In the genomic region with DNA sequence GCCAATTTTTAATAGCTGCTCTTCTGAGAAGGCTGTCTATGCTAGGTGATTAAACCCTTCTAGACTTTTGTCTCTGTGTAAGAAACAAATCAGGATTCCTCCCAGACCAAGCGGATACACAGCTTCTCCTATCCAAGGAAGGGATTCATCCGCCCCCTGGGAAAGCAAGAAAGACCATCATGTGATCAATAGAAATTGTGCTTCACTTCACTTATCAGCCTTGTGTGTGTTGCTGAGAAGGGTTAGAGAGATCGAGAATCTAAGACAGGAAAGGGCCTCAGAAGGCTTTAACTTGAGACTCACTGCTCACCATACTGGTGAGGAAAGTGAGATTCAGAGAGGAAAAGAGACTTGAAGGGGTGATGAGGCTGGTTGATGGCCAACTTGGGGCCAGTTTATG, we compare ENCODE assay signal across 8 cellular contexts. TPM values are rescaled to one million over a fixed set of nuclear protein-coding genes. Genes with fewer than 3 reads are reported as not detected.
DNase-seq lines count a peak whose midpoint lies in the region; ATAC-seq, FAIRE-seq and TF ChIP-seq lines count a peak whose summit lies in the region.

No MANE protein-coding gene starts in this region.

- H3K4ac ChIP-seq in H1 (replicated peaks; ENCODE audit: insufficient read length, low read depth, low read length) = no peak overlapping the region

- H3K23me2 ChIP-seq in H1 (ENCODE audit: low read depth, low read length) = peaks cover 7% of the 10 kb centered on the region

- H3K56ac ChIP-seq in H1 (replicated peaks; ENCODE audit: insufficient read length, low read depth, low read length) = no peak overlapping the region

- TF ChIP-seq POLR2A in H1 (IDR thresholded peaks at IDR 0.05; ENCODE audit: control extremely low read depth in 1 of 2, low read depth in 2 of 2, low read length in 2 of 2) = no peak

- no peak overlapping the region for H2BK12ac ChIP-seq in H1 (ENCODE audit: low read depth, low read length)

- no peak for TF ChIP-seq RAD21 in H1 (IDR thresholded peaks at IDR 0.05 in 1 of 2, conservative IDR thresholded peaks at IDR 0.05 in 1 of 2; ENCODE audit: low read depth in 2 of 2, low read length in 2 of 2)

- H3K27ac ChIP-seq in OCI-LY3 (ENCODE audit: low read length) (no peak overlapping the region), H1 (ENCODE audit: low read depth, low read length) (no peak overlapping the region)

- H3K36me3 ChIP-seq in Caco-2 (ENCODE audit: control insufficient read depth, insufficient read depth, low read length) (peaks cover 4% of the 10 kb centered on the region; the same call in 1 of the 2 replicates), OCI-LY3 (replicated peaks; ENCODE audit: low read depth, low read length) (peaks cover 19% of the 10 kb centered on the region), H1 (ENCODE audit: control insufficient read depth in 2 of 4, insufficient read depth in 4 of 4, low read length in 3 of 4) (peaks cover 0 to 7% (median 0%) of the 10 kb centered on the region in 4 experiments; a peak in 3 of 8 replicates)

- H2BK5ac ChIP-seq in H1 (ENCODE audit: low read depth, low read length) = no peak overlapping the region

- intact Hi-C loops in Caco-2 (cut with micrococcal nuclease; ENCODE audit: unreplicated experiment) = loop anchor here (5.0 kb wide), 1 partner anchor 37 kb away; no protein-coding TSS in a partner anchor

- H3K27ac Mint-ChIP-seq in Caco-2 (ENCODE audit: unreplicated experiment) = peak overlapping the region; percentile 80
- H3K27ac Mint-ChIP-seq in neural crest cell (ENCODE audit: unreplicated experiment) = no peak overlapping the region

- H3K36me3 Mint-ChIP-seq in Caco-2 (ENCODE audit: insufficient read depth, unreplicated experiment) (peaks cover 22% of the 10 kb centered on the region), neural crest cell (ENCODE audit: low read depth) (peaks cover 6% of the 10 kb centered on the region)

- peak overlapping the region; percentile 12 for H4K91ac ChIP-seq in H1 (replicated peaks; ENCODE audit: insufficient read length, low read length)

- CTCF ChIA-PET in Caco-2 (lab: Charles Lee) (no interaction called here), H1 (lab: Charles Lee; ENCODE audit: partially characterized antibody) (interaction anchor here (0.7 kb wide), 1 partner anchor 25 kb away, joined by 3 read pairs; no protein-coding TSS in a partner anchor)

- no peak for DNase-seq in Caco-2
- no peak for DNase-seq in H1 (ENCODE audit: low read depth in 1 of 2, low spot score in 2 of 2)
- DNase-seq in neural crest cell (ENCODE audit: low read depth, low spot score) = no peak
- no peak for DNase-seq in urothelium cell line (ENCODE audit: low spot score)
- DNase-seq in Ammon's horn (ENCODE audit: low spot score) = no peak

- no peak overlapping the region for H4K8ac ChIP-seq in H1 (ENCODE audit: extremely low read depth, insufficient read depth, low read length)

- H3K9me3 Mint-ChIP-seq in Caco-2 (ENCODE audit: unreplicated experiment) = no peaks in the 10 kb centered on the region
- peaks cover 4% of the 10 kb centered on the region for H3K9me3 Mint-ChIP-seq in neural crest cell

- H2BK120ac ChIP-seq in H1 (replicated peaks; ENCODE audit: low read depth, low read length) = no peak overlapping the region

- H3K9ac ChIP-seq in OCI-LY3 (ENCODE audit: low read length) = peak overlapping the region; percentile 75
- peak overlapping the region in 1 of 4 experiments; percentile 58; a peak in 1 of 7 replicates for H3K9ac ChIP-seq in H1 (replicated peaks in 1 of 4; ENCODE audit: extremely low read depth in 1 of 4, low read depth in 3 of 4, low read length in 3 of 4)

- H4K5ac ChIP-seq in H1 (ENCODE audit: insufficient read length, low read depth, low read length) = no peak overlapping the region

- H4K20me1 ChIP-seq in OCI-LY3 (ENCODE audit: insufficient read depth, low read length) (no peaks in the 10 kb centered on the region), H1 (replicated peaks in 1 of 2; ENCODE audit: control insufficient read depth in 1 of 2, insufficient read depth in 2 of 2, low read length in 2 of 2) (no peaks in the 10 kb centered on the region)

- H3K27me3 ChIP-seq in Caco-2 (replicated peaks; ENCODE audit: control insufficient read depth, insufficient read depth, low read length) = no peaks in the 10 kb centered on the region
- H3K27me3 ChIP-seq in OCI-LY3 (ENCODE audit: low read depth, low read length) = no peaks in the 10 kb centered on the region
- H3K27me3 ChIP-seq in H1 (replicated peaks in 1 of 4; ENCODE audit: control insufficient read depth in 3 of 4, extremely low read depth in 1 of 4, insufficient read depth in 3 of 4, low read length in 3 of 4) = no peaks in the 10 kb centered on the region

- H3K4me2 ChIP-seq in OCI-LY3 (ENCODE audit: low read length) = peak overlapping the region; percentile 76
- H3K4me2 ChIP-seq in H1 (ENCODE audit: insufficient read depth in 1 of 2, low read depth in 2 of 2, low read length in 2 of 2) = peak overlapping the region; percentile 58 to 87

- no peak overlapping the region for H3K18ac ChIP-seq in H1 (ENCODE audit: extremely low read depth, low read length)

- H3K4me1 ChIP-seq in Caco-2 (0 out of 2 replicates have a peak, but pooled peaks cover 4% of the 10 kb centered on the region), OCI-LY3 (ENCODE audit: low read length) (peaks cover 14% of the 10 kb centered on the region), H1 (replicated peaks in 1 of 4; ENCODE audit: control insufficient read depth in 3 of 4, insufficient read depth in 4 of 4, low read length in 3 of 4) (peaks cover 0 to 6% (median 2%) of the 10 kb centered on the region in 4 experiments; a peak in 2 of 7 replicates)

- H2BK20ac ChIP-seq in H1 (ENCODE audit: low read length) = no peak overlapping the region

- H3K27me3 Mint-ChIP-seq in Caco-2 (ENCODE audit: insufficient read depth, unreplicated experiment) = no peaks in the 10 kb centered on the region
- peaks cover 4% of the 10 kb centered on the region for H3K27me3 Mint-ChIP-seq in neural crest cell (ENCODE audit: low read depth)

- H3K4me1 Mint-ChIP-seq in Caco-2 (ENCODE audit: low read depth, unreplicated experiment) (peaks cover 11% of the 10 kb centered on the region), neural crest cell (peaks cover 19% of the 10 kb centered on the region)

- no peaks in the 10 kb centered on the region; the same call in 1 of the 2 replicates for H3K79me1 ChIP-seq in H1 (ENCODE audit: low read depth, low read length)

- POLR2A ChIA-PET in Caco-2 (lab: Charles Lee) (no interaction called here), H1 (lab: Charles Lee; ENCODE audit: partially characterized antibody) (interaction anchor here (0.6 kb wide), 1 partner anchor 61 kb away, joined by 3 read pairs; no protein-coding TSS in a partner anchor)

- no peak overlapping the region for H2AFZ ChIP-seq in OCI-LY3 (ENCODE audit: low read depth, low read length)
- no peak overlapping the region for H2AFZ ChIP-seq in H1 (ENCODE audit: low read length)

- no peaks in the 10 kb centered on the region for H3K9me3 ChIP-seq in Caco-2
- H3K9me3 ChIP-seq in OCI-LY3 (ENCODE audit: insufficient read depth, low read length) = no peaks in the 10 kb centered on the region
- peaks cover 0 to 4% of the 10 kb centered on the region in 2 experiments; a peak in 1 of 4 replicates for H3K9me3 ChIP-seq in H1 (ENCODE audit: insufficient read depth in 2 of 2, low read depth in 1 of 2, low read length in 1 of 2)

- WGBS in H1 (ENCODE audit: extremely low coverage in 1 of 2, insufficient coverage in 1 of 2, insufficient read length in 1 of 2, insufficient replicate concordance in 2 of 2, low coverage in 1 of 2, low lambda C conversion rate in 2 of 2, missing lambda C conversion rate in 1 of 2), 2 experiments = 82% methylated on average over 3 of the region's 3 CpGs; no CpG with 5 or more reads in 1 of the 2 experiments

- H3K79me2 ChIP-seq in OCI-LY3 (ENCODE audit: low read length) = peaks cover 21% of the 10 kb centered on the region
- H3K79me2 ChIP-seq in H1 (ENCODE audit: control insufficient read depth in 1 of 2, insufficient read depth in 2 of 2, low read length in 2 of 2) = peaks cover 0 to 9% of the 10 kb centered on the region in 2 experiments; a peak in 1 of 4 replicates

- H3K4me3 Mint-ChIP-seq in Caco-2 (ENCODE audit: unreplicated experiment) (peak overlapping the region; percentile 85), neural crest cell (peak overlapping the region; percentile 99)

- H2BK15ac ChIP-seq in H1 (ENCODE audit: low read length) = no peak overlapping the region

- TF ChIP-seq EP300 in H1 (IDR thresholded peaks at IDR 0.05; ENCODE audit: borderline replicate concordance in 1 of 2, low read depth in 2 of 2, low read length in 2 of 2) = no peak

- ATAC-seq in HG02642 (IDR thresholded peaks at IDR 0.05; ENCODE audit: poor library complexity, unreplicated experiment) (no peak), HG03045 (IDR thresholded peaks at IDR 0.05; ENCODE audit: unreplicated experiment) (no peak)

- FAIRE-seq in H1 (lab: Jason Lieb, UNC) (no peak), urothelium cell line (lab: Jason Lieb, UNC) (no peak)

- H2AK5ac ChIP-seq in H1 (ENCODE audit: low read depth, low read length) = no peak overlapping the region

- H3K23ac ChIP-seq in H1 (ENCODE audit: insufficient read length) = no peak overlapping the region

- H3K14ac ChIP-seq in H1 (ENCODE audit: insufficient read length) = no peak overlapping the region

- H3K4me3 ChIP-seq in Caco-2 (ENCODE audit: low read depth, low read length) (peak overlapping the region; percentile 96; the same call in 1 of the 2 replicates), OCI-LY3 (ENCODE audit: low read length) (peak overlapping the region; percentile 79), H1 (ENCODE audit: extremely low read depth in 1 of 4, insufficient read depth in 2 of 4, low read depth in 3 of 4, low read length in 4 of 4) (peak overlapping the region in 3 of 4 experiments; percentile 81 to 85 (median 84); a peak in 4 of 8 replicates)

- BruUV-seq in Caco-2 (replicated peaks; lab: Mats Ljungman, UMichigan) = no TSS peak

- TF ChIP-seq CTCF in Caco-2 (IDR thresholded peaks at IDR 0.05; ENCODE audit: insufficient read depth in 1 of 2, low read depth in 1 of 2, low read length in 1 of 2, severe bottlenecking in 1 of 2, unreplicated experiment in 1 of 2) (no peak), OCI-LY3 (IDR thresholded peaks at IDR 0.05; ENCODE audit: low read depth, low read length) (no peak), H1 (IDR thresholded peaks at IDR 0.05; ENCODE audit: control extremely low read depth in 1 of 3, insufficient read depth in 1 of 3, low read depth in 1 of 3, low read length in 3 of 3) (no peak), neural crest cell (conservative IDR thresholded peaks at IDR 0.05) (no peak)

RNA-seq across cellular contexts. Expression of a gene that starts 1.5 kb away (rescaled TPM):
- total RNA-seq in Caco-2 (2022) (40.1 and 45.1 TPM in 2 replicates), neural crest cell (34.1 and 35.2 TPM in 2 replicates)
- total RNA-seq in H1 (2021; fragmentation: NEBNext Ultra II Directional; extraction: Animal tissue kit (Norgen Biotek cat#: 25700)) = 21.0 and 24.6 TPM in 2 replicates
- 15.5 and 22.3 TPM in 2 replicates for polyA plus RNA-seq in H1 (2011; rRNA removed)
- 13.9 TPM for polyA plus RNA-seq in H1 (2011; cell fraction: cytosol; rRNA removed)
- polyA plus RNA-seq in H1 (2011; cell fraction: nucleus; rRNA removed) = 52.6 TPM
- polyA plus RNA-seq in H1 (2012, experiment 1 of 2) = 15.1 to 19.4 TPM (median 15.8 TPM) in 4 replicates
- polyA plus RNA-seq in H1 (2012, experiment 2 of 2) = 16.5 TPM
- 20.3 TPM for polyA plus RNA-seq in H1 (2013, experiment 1 of 2)
- polyA plus RNA-seq in H1 (2013, experiment 2 of 2) = 19.2 TPM
- polyA minus RNA-seq in H1 (2011; rRNA and poly(A)+ RNA removed) = 10.9 and 14.8 TPM in 2 replicates
- polyA minus RNA-seq in H1 (2011; cell fraction: cytosol; rRNA and poly(A)+ RNA removed) = 11.5 TPM
- 25.2 TPM for polyA minus RNA-seq in H1 (2011; cell fraction: nucleus; rRNA and poly(A)+ RNA removed)

RNA-seq across cellular contexts. Expression of a gene that starts 26.5 kb away (rescaled TPM):
- 0.75 and 1.2 TPM in 2 replicates for total RNA-seq in Caco-2 (2022)
- 0.37 and 0.67 TPM in 2 replicates for total RNA-seq in H1 (2021; fragmentation: NEBNext Ultra II Directional; extraction: Animal tissue kit (Norgen Biotek cat#: 25700))
- 0.80 and 1.6 TPM in 2 replicates for polyA plus RNA-seq in H1 (2011; rRNA removed)
- polyA plus RNA-seq in H1 (2011; cell fraction: cytosol; rRNA removed) = 1.0 TPM
- polyA plus RNA-seq in H1 (2011; cell fraction: nucleus; rRNA removed) = 1.2 TPM
- 0.25 to 0.88 TPM (median 0.55 TPM) in 4 replicates for polyA plus RNA-seq in H1 (2012, experiment 1 of 2)
- 1.2 TPM for polyA plus RNA-seq in H1 (2012, experiment 2 of 2)
- 0.47 TPM for polyA plus RNA-seq in H1 (2013, experiment 1 of 2)
- polyA plus RNA-seq in H1 (2013, experiment 2 of 2) = 0.37 TPM
- polyA minus RNA-seq in H1 (2011; rRNA and poly(A)+ RNA removed) = 0.15 and 0.22 TPM in 2 replicates
- polyA minus RNA-seq in H1 (2011; cell fraction: cytosol; rRNA and poly(A)+ RNA removed) = not detected
- not detected for polyA minus RNA-seq in H1 (2011; cell fraction: nucleus; rRNA and poly(A)+ RNA removed)
- total RNA-seq in neural crest cell = 1.5 and 1.6 TPM in 2 replicates

RNA-seq across cellular contexts. Expression of a gene that starts 48.5 kb away (rescaled TPM):
- total RNA-seq in Caco-2 (2022) = 34.0 and 39.4 TPM in 2 replicates
- 36.8 and 40.4 TPM in 2 replicates for total RNA-seq in H1 (2021; fragmentation: NEBNext Ultra II Directional; extraction: Animal tissue kit (Norgen Biotek cat#: 25700))
- 30.7 and 50.1 TPM in 2 replicates for polyA plus RNA-seq in H1 (2011; rRNA removed)
- 31.0 TPM for polyA plus RNA-seq in H1 (2011; cell fraction: cytosol; rRNA removed)
- 80.4 TPM for polyA plus RNA-seq in H1 (2011; cell fraction: nucleus; rRNA removed)
- 25.7 to 35.7 TPM (median 33.7 TPM) in 4 replicates for polyA plus RNA-seq in H1 (2012, experiment 1 of 2)
- polyA plus RNA-seq in H1 (2012, experiment 2 of 2) = 28.5 TPM
- 29.1 TPM for polyA plus RNA-seq in H1 (2013, experiment 1 of 2)
- 26.5 TPM for polyA plus RNA-seq in H1 (2013, experiment 2 of 2)
- 15.9 and 17.5 TPM in 2 replicates for polyA minus RNA-seq in H1 (2011; rRNA and poly(A)+ RNA removed)
- polyA minus RNA-seq in H1 (2011; cell fraction: cytosol; rRNA and poly(A)+ RNA removed) = 14.8 TPM
- polyA minus RNA-seq in H1 (2011; cell fraction: nucleus; rRNA and poly(A)+ RNA removed) = 19.9 TPM
- 47.3 and 52.1 TPM in 2 replicates for total RNA-seq in neural crest cell

RNA-seq across cellular contexts. Expression of a gene that starts 59.4 kb away (rescaled TPM):
- total RNA-seq in Caco-2 (2022) (11.2 and 11.7 TPM in 2 replicates), neural crest cell (26.2 and 26.6 TPM in 2 replicates)
- total RNA-seq in H1 (2021; fragmentation: NEBNext Ultra II Directional; extraction: Animal tissue kit (Norgen Biotek cat#: 25700)) = 22.1 and 22.3 TPM in 2 replicates
- polyA plus RNA-seq in H1 (2011; rRNA removed) = 10.2 and 11.1 TPM in 2 replicates
- 10.2 TPM for polyA plus RNA-seq in H1 (2011; cell fraction: cytosol; rRNA removed)
- polyA plus RNA-seq in H1 (2011; cell fraction: nucleus; rRNA removed) = 27.1 TPM
- polyA plus RNA-seq in H1 (2012, experiment 1 of 2) = 8.5 to 12.2 TPM (median 10.9 TPM) in 4 replicates
- polyA plus RNA-seq in H1 (2012, experiment 2 of 2) = 1.4 TPM
- 13.6 TPM for polyA plus RNA-seq in H1 (2013, experiment 1 of 2)
- polyA plus RNA-seq in H1 (2013, experiment 2 of 2) = 12.2 TPM
- 29.7 and 32.2 TPM in 2 replicates for polyA minus RNA-seq in H1 (2011; rRNA and poly(A)+ RNA removed)
- polyA minus RNA-seq in H1 (2011; cell fraction: cytosol; rRNA and poly(A)+ RNA removed) = 14.8 TPM
- 19.5 TPM for polyA minus RNA-seq in H1 (2011; cell fraction: nucleus; rRNA and poly(A)+ RNA removed)
